18 cellular contexts compared by ENCODE assay signal in the genomic region with DNA sequence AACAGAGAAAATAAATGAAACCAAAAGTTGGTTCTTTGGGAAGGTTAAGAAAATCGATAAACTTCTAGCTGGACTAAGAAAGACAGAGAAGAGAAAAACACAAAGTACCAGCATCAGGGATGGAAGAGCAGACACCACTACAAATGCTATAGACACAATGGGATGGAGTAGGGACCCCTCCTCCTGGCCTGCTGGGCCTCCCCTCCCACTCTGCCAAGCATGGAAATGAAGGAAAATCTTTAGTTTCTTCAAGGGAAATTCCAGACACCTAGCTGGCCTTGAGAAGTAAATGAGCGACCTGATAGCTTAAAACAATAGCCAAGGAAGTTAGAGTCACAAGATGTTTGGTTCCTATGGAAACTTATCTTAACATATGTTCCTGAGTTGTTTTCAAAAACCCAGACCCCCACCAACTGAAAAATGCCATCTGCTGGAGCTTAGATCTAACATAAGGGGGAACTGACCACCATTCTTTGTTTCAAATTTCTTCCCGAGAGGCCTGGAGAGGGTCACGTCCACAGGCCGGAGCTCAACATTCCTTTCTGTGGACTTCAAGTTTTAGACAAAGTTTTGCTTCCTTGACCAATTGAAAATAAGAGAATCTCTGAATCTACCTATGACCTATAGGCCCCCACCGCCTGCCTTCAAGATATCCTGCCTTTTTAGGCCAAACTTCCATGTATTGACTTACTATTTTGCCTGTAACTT.
A peak's percentile ranks its signal among the peaks of the same experiment; 100 is the strongest.
DNase-seq lines count a peak whose midpoint lies in the region; TF ChIP-seq lines count a peak whose summit lies in the region.
"Had no signal": no experiment of that assay in that cellular context is flagged by ENCODE, and none has a peak within 500 bp of the region (broad histone marks: within the 10 kb centered on the region; RNA-seq: fewer than 3 reads in every experiment).

No MANE protein-coding gene starts in this region.

- H2BK12ac ChIP-seq in neuronal stem cell (ENCODE audit: low read length), result no peak overlapping the region

- TF ChIP-seq CTCF in GM13976 (IDR thresholded peaks at IDR 0.05; ENCODE audit: borderline replicate concordance, control extremely low read depth, extremely low read depth, insufficient read depth, missing control alignments) (no peak), thyroid gland (IDR thresholded peaks at IDR 0.05) (no peak)

- in situ Hi-C loops in GM13976 (cut with MboI; ENCODE audit: low sequenced_read_pairs, unreplicated experiment), result no loop called here

- H4K8ac ChIP-seq in neuronal stem cell (ENCODE audit: low read depth, low read length), result no peak overlapping the region

- H3K4me3 ChIP-seq in iPS-18a (ENCODE audit: low read length) (no peak overlapping the region), neuronal stem cell (ENCODE audit: low read length in 2 of 2) (no peak overlapping the region), thyroid gland (replicated peaks in 1 of 3) (no peak overlapping the region)
- H3K4me3 ChIP-seq: K562, SK-N-MC had no signal

- H3K27me3 ChIP-seq in iPS-18a (ENCODE audit: control insufficient read depth, insufficient read depth, low read length) (no peaks in the 10 kb centered on the region), neuronal stem cell (ENCODE audit: control insufficient read depth in 3 of 3, insufficient read depth in 3 of 3, low read depth in 1 of 3, low read length in 3 of 3) (peaks cover 0 to 5% (median 0%) of the 10 kb centered on the region in 3 experiments), thyroid gland (no peaks in the 10 kb centered on the region)

- no peaks in the 10 kb centered on the region for H3K9me3 ChIP-seq in iPS-18a (ENCODE audit: control insufficient read depth, low read depth, low read length)
- H3K9me3 ChIP-seq in neuronal stem cell (replicated peaks in 1 of 2; ENCODE audit: control insufficient read depth in 2 of 2, insufficient read depth in 1 of 2, low read depth in 1 of 2, low read length in 2 of 2), result no peaks in the 10 kb centered on the region
- H3K9me3 ChIP-seq in thyroid gland, result no peaks in the 10 kb centered on the region

- H3K9ac ChIP-seq in iPS-18a (ENCODE audit: low read length), result no peak overlapping the region
- no peak overlapping the region for H3K9ac ChIP-seq in neuronal stem cell (ENCODE audit: low read depth, low read length, poor library complexity)

- H3K79me1 ChIP-seq in neuronal stem cell (ENCODE audit: low read depth, low read length), result no peaks in the 10 kb centered on the region

- no peak overlapping the region for H2AK5ac ChIP-seq in neuronal stem cell (ENCODE audit: low read depth, low read length)

- no peak overlapping the region for H3K23ac ChIP-seq in neuronal stem cell (ENCODE audit: low read depth, low read length, poor library complexity)

- no peak overlapping the region for H3K4me2 ChIP-seq in neuronal stem cell (ENCODE audit: insufficient read depth, low read length, poor library complexity, severe bottlenecking)

- no peak overlapping the region for H2BK15ac ChIP-seq in neuronal stem cell (ENCODE audit: low read length)

- intact Hi-C loops in thyroid gland (cut with DNase I), result no loop called here

- TF ChIP-seq POLR2A in thyroid gland (IDR thresholded peaks at IDR 0.05), result no peak

- peak; percentile 81 to 96 for DNase-seq in NCI-H524 (lab: John Stamatoyannopoulos, UW)
- DNase-seq in dermis blood vessel endothelial cell, result peak; percentile 62
- DNase-seq in neuronal stem cell (ENCODE audit: low spot score), result no peak
- no peak for DNase-seq in GM13976 (ENCODE audit: low spot score)
- DNase-seq in C1 segment of cervical spinal cord (lab: John Stamatoyannopoulos, UW), result no peak
- DNase-seq in thyroid gland, result no peak
- DNase-seq: ACHN, GF-D8, HCEC 1CT, NCI-H1105 treated with DMSO at 0.1 percent for 48 hours, NCI-H1694, NCI-H2081 treated with DMSO at 0.1 percent for 48 hours, NCI-H446 treated with DMSO at 0.1 percent for 48 hours, NCI-H748 treated with DMSO at 0.1 percent for 48 hours, SHP77 had no signal

- H2BK5ac ChIP-seq in neuronal stem cell (ENCODE audit: low read length), result no peak overlapping the region

- H3K4me1 ChIP-seq in iPS-18a (ENCODE audit: control insufficient read depth, low read depth, low read length) (peaks cover 17% of the 10 kb centered on the region), neuronal stem cell (ENCODE audit: control insufficient read depth in 2 of 2, insufficient read depth in 1 of 2, low read depth in 1 of 2, low read length in 2 of 2) (peaks cover 2 to 4% of the 10 kb centered on the region in 2 donors), thyroid gland (no peaks in the 10 kb centered on the region)

- WGBS in neuronal stem cell (ENCODE audit: extremely low coverage in 2 of 2, insufficient read length in 2 of 2, insufficient replicate concordance in 1 of 2), 2 donors, result no CpG with 5 or more reads among the region's 6 CpGs
- WGBS in thyroid gland, 2 donors, result 89 to 95% methylated on average over 6 of the region's 6 CpGs

- no peak overlapping the region for H3K18ac ChIP-seq in neuronal stem cell (ENCODE audit: low read length)

- peak overlapping the region; percentile 56 for H2AFZ ChIP-seq in neuronal stem cell (ENCODE audit: low read length)

- H3K4ac ChIP-seq in neuronal stem cell (ENCODE audit: low read length), result no peak overlapping the region

- no peak overlapping the region for H3K14ac ChIP-seq in neuronal stem cell (ENCODE audit: low read length)

- H3K27ac ChIP-seq in iPS-18a (ENCODE audit: low read length) (peak overlapping the region; percentile 3), neuronal stem cell (replicated peaks; ENCODE audit: low read length) (no peak overlapping the region), thyroid gland (no peak overlapping the region)
- H3K27ac ChIP-seq: SK-N-MC had no signal

- H3K36me3 ChIP-seq in iPS-18a (ENCODE audit: control insufficient read depth, low read depth, low read length) (no peaks in the 10 kb centered on the region), neuronal stem cell (replicated peaks in 1 of 2; ENCODE audit: control insufficient read depth in 2 of 2, insufficient read depth in 2 of 2, low read length in 2 of 2) (no peaks in the 10 kb centered on the region), thyroid gland (no peaks in the 10 kb centered on the region)

- H2BK120ac ChIP-seq in neuronal stem cell (ENCODE audit: low read depth, low read length), result no peak overlapping the region

- H4K91ac ChIP-seq in neuronal stem cell (ENCODE audit: low read depth, low read length, poor library complexity), result no peak overlapping the region

Comparison
In these comparisons a context has a peak if more than half of its experiments do, and no peak if none do; other contexts are left out.
1. DNase-seq: peak in NCI-H524 (2 of 2) and dermis blood vessel endothelial cell (single experiment); none in neuronal stem cell (single experiment), GM13976 (single experiment), C1 segment of cervical spinal cord (0 of 14) and thyroid gland (0 of 2).